ENCODE assay signal across 14 cellular contexts in genomic region chr2:233813236-233814062, GRCh38. TPM values are rescaled to one million over a fixed set of nuclear protein-coding genes. Genes with fewer than 3 reads are reported as not detected.
DNase-seq lines count a peak whose midpoint lies in the region; FAIRE-seq and TF ChIP-seq lines count a peak whose summit lies in the region.
"Had no signal": no experiment of that assay in that cellular context is flagged by ENCODE, and none has a peak within 500 bp of the region (broad histone marks: within the 10 kb centered on the region; RNA-seq: fewer than 3 reads in every experiment).

No MANE protein-coding gene starts in this region.

- no peak overlapping the region for H3K4ac ChIP-seq in H1 (replicated peaks; ENCODE audit: insufficient read length, low read depth, low read length)

- CTCF ChIA-PET in H1 (lab: Charles Lee; ENCODE audit: partially characterized antibody) = interaction anchor here (1.0 kb wide), 2 partner anchors 20 to 849 kb away, joined by 4 read pairs; no protein-coding TSS in a partner anchor

- POLR2A ChIA-PET in H1 (lab: Charles Lee; ENCODE audit: partially characterized antibody) = no interaction called here

- intact Hi-C loops in tibial artery (cut with DNase I; ENCODE audit: low total_unique reads) = no loop called here
- intact Hi-C loops in activated T-helper 1 cell treated with anti-CD3 and anti-CD28 coated beads, Interleukin-12 subunit alpha, Interleukin-12 subunit beta, Interleukin-2, Interleukin-4 antibody, amounts not matched to agents 30 ng/mL and 10 ng/mL and 1 ng/mL, durations not matched to agents 14 hours and 24 hours and 36 hours (cut with micrococcal nuclease) = no loop called here

- H3K4me2 ChIP-seq in H1 (ENCODE audit: insufficient read depth in 1 of 2, low read depth in 2 of 2, low read length in 2 of 2) = no peak overlapping the region
- H3K4me2 ChIP-seq in osteoblast (ENCODE audit: insufficient read depth, low read length) = no peak overlapping the region

- H4K8ac ChIP-seq in H1 (ENCODE audit: extremely low read depth, insufficient read depth, low read length) = peak overlapping the region; percentile 76

- no peak for TF ChIP-seq CTCF in H1 (IDR thresholded peaks at IDR 0.05; ENCODE audit: control extremely low read depth in 1 of 3, insufficient read depth in 1 of 3, low read depth in 1 of 3, low read length in 3 of 3)
- TF ChIP-seq CTCF in osteoblast (IDR thresholded peaks at IDR 0.05; ENCODE audit: extremely low read depth, low read depth, low read length) = no peak
- no peak for TF ChIP-seq CTCF in tibial artery (IDR thresholded peaks at IDR 0.05)

- no peak overlapping the region for H3K23ac ChIP-seq in H1 (ENCODE audit: insufficient read length)

- H2BK12ac ChIP-seq in H1 (ENCODE audit: low read depth, low read length) = no peak overlapping the region

- no peak for FAIRE-seq in H1 (lab: Jason Lieb, UNC)

- H3K27me3 Mint-ChIP-seq in activated T-helper 1 cell treated with anti-CD3 and anti-CD28 coated beads, Interleukin-12 subunit alpha, Interleukin-12 subunit beta, Interleukin-2, Interleukin-4 antibody, amounts not matched to agents 30 ng/mL and 10 ng/mL and 1 ng/mL, durations not matched to agents 14 hours and 24 hours and 36 hours (ENCODE audit: insufficient read depth) = peaks cover 10% of the 10 kb centered on the region

- H3K4me1 Mint-ChIP-seq in activated T-helper 1 cell treated with anti-CD3 and anti-CD28 coated beads, Interleukin-12 subunit alpha, Interleukin-12 subunit beta, Interleukin-2, Interleukin-4 antibody, amounts not matched to agents 30 ng/mL and 10 ng/mL and 1 ng/mL, durations not matched to agents 14 hours and 24 hours and 36 hours (ENCODE audit: low read depth) = no peaks in the 10 kb centered on the region
- H3K4me1 Mint-ChIP-seq: CD4-positive, CD25-positive, alpha-beta regulatory T cell had no signal

- DNase-seq in activated effector memory CD4-positive, alpha-beta T cell treated with anti-CD3 and anti-CD28 coated beads, Interleukin-2, amount 50 U/mL, for 16 hours = peak; percentile 36
- no peak for DNase-seq in activated effector memory CD4-positive, alpha-beta T cell treated with Interleukin-2 at 50 U/mL for 16 hours
- DNase-seq in H1 (ENCODE audit: low read depth in 1 of 2, low spot score in 2 of 2) = no peak
- DNase-seq in osteoblast (ENCODE audit: insufficient read length, low spot score, missing footprints) = peak; percentile 18
- peak; percentile 10 to 38 for DNase-seq in tibial artery
- no peak for DNase-seq in activated T-helper 1 cell treated with anti-CD3 and anti-CD28 coated beads, Interleukin-12 subunit alpha, Interleukin-12 subunit beta, Interleukin-2, Interleukin-4 antibody, amounts not matched to agents 30 ng/mL and 10 ng/mL and 1 ng/mL, durations not matched to agents 14 hours and 24 hours and 36 hours (ENCODE audit: low spot score)
- DNase-seq in NCI-H510A (lab: John Stamatoyannopoulos, UW) = no peak
- no peak for DNase-seq in activated T-cell treated with anti-CD3 and anti-CD28 coated beads, Interleukin-2, amount 50 U/mL, for 48 hours
- DNase-seq: NCI-H1048, NCI-H345, PC-3 had no signal

- no peak overlapping the region for H2BK20ac ChIP-seq in H1 (ENCODE audit: low read length)

- H4K5ac ChIP-seq in H1 (ENCODE audit: insufficient read length, low read depth, low read length) = no peak overlapping the region

- no peak overlapping the region for H3K27ac ChIP-seq in H1 (ENCODE audit: low read depth, low read length)
- no peak overlapping the region for H3K27ac ChIP-seq in osteoblast (ENCODE audit: low read depth, low read length)
- H3K27ac ChIP-seq in tibial artery = no peak overlapping the region

- no peak for TF ChIP-seq RAD21 in H1 (IDR thresholded peaks at IDR 0.05 in 1 of 2, conservative IDR thresholded peaks at IDR 0.05 in 1 of 2; ENCODE audit: low read depth in 2 of 2, low read length in 2 of 2)

- TF ChIP-seq EP300 in H1 (IDR thresholded peaks at IDR 0.05; ENCODE audit: borderline replicate concordance in 1 of 2, low read depth in 2 of 2, low read length in 2 of 2) = no peak

- no peak overlapping the region for H2BK5ac ChIP-seq in H1 (ENCODE audit: low read depth, low read length)

- no peak overlapping the region for H2BK15ac ChIP-seq in H1 (ENCODE audit: low read length)

- no peaks in the 10 kb centered on the region for H3K27me3 ChIP-seq in H1 (replicated peaks in 1 of 4; ENCODE audit: control insufficient read depth in 3 of 4, extremely low read depth in 1 of 4, insufficient read depth in 3 of 4, low read length in 3 of 4)
- peaks cover 23% of the 10 kb centered on the region for H3K27me3 ChIP-seq in osteoblast (ENCODE audit: insufficient read depth, low read length)
- H3K27me3 ChIP-seq in tibial artery = peaks cover 0 to 5% of the 10 kb centered on the region in 2 donors

- no peaks in the 10 kb centered on the region for H3K23me2 ChIP-seq in H1 (ENCODE audit: low read depth, low read length)

- H4K20me1 ChIP-seq in H1 (replicated peaks in 1 of 2; ENCODE audit: control insufficient read depth in 1 of 2, insufficient read depth in 2 of 2, low read length in 2 of 2) (no peaks in the 10 kb centered on the region), osteoblast (ENCODE audit: insufficient read depth, low read length) (no peaks in the 10 kb centered on the region)

- H4K91ac ChIP-seq in H1 (replicated peaks; ENCODE audit: insufficient read length, low read length) = no peak overlapping the region

- no peaks in the 10 kb centered on the region for H3K79me1 ChIP-seq in H1 (ENCODE audit: low read depth, low read length)

- H3K9ac ChIP-seq in H1 (replicated peaks in 1 of 4; ENCODE audit: extremely low read depth in 1 of 4, low read depth in 3 of 4, low read length in 3 of 4) = no peak overlapping the region

- no peak overlapping the region for H3K4me3 Mint-ChIP-seq in activated T-helper 1 cell treated with anti-CD3 and anti-CD28 coated beads, Interleukin-12 subunit alpha, Interleukin-12 subunit beta, Interleukin-2, Interleukin-4 antibody, amounts not matched to agents 30 ng/mL and 10 ng/mL and 1 ng/mL, durations not matched to agents 14 hours and 24 hours and 36 hours
- H3K4me3 Mint-ChIP-seq: CD4-positive, CD25-positive, alpha-beta regulatory T cell had no signal

- H3K4me1 ChIP-seq in H1 (replicated peaks in 1 of 4; ENCODE audit: control insufficient read depth in 3 of 4, insufficient read depth in 4 of 4, low read length in 3 of 4) (no peaks in the 10 kb centered on the region), osteoblast (ENCODE audit: insufficient read depth, low read length) (no peaks in the 10 kb centered on the region), tibial artery (no peaks in the 10 kb centered on the region)

- H3K9me3 ChIP-seq in H1 (ENCODE audit: insufficient read depth in 2 of 2, low read depth in 1 of 2, low read length in 1 of 2) (no peaks in the 10 kb centered on the region), osteoblast (ENCODE audit: low read depth, low read length) (no peaks in the 10 kb centered on the region), tibial artery (peaks cover 0 to 4% (median 0%) of the 10 kb centered on the region in 3 donors)

- no peak for TF ChIP-seq POLR2A in H1 (IDR thresholded peaks at IDR 0.05; ENCODE audit: control extremely low read depth in 1 of 2, low read depth in 2 of 2, low read length in 2 of 2)

- H3K4me3 ChIP-seq in H1 (ENCODE audit: extremely low read depth in 1 of 4, insufficient read depth in 2 of 4, low read depth in 3 of 4, low read length in 4 of 4) = no peak overlapping the region
- H3K4me3 ChIP-seq in osteoblast (ENCODE audit: insufficient read depth, low read length) = no peak overlapping the region
- H3K4me3 ChIP-seq in tibial artery = no peak overlapping the region

- no peak overlapping the region for H3K18ac ChIP-seq in H1 (ENCODE audit: extremely low read depth, low read length)

- WGBS in H1 (ENCODE audit: extremely low coverage in 1 of 2, insufficient coverage in 1 of 2, insufficient read length in 1 of 2, insufficient replicate concordance in 2 of 2, low coverage in 1 of 2, low lambda C conversion rate in 2 of 2, missing lambda C conversion rate in 1 of 2), 2 experiments = 93% methylated on average over 3 of the region's 3 CpGs; no CpG with 5 or more reads in 1 of the 2 experiments

- H3K36me3 ChIP-seq in H1 (ENCODE audit: control insufficient read depth in 2 of 4, insufficient read depth in 4 of 4, low read length in 3 of 4) (no peaks in the 10 kb centered on the region), osteoblast (ENCODE audit: insufficient read depth, low read length) (no peaks in the 10 kb centered on the region), tibial artery (no peaks in the 10 kb centered on the region)

- no peak overlapping the region for H2BK120ac ChIP-seq in H1 (replicated peaks; ENCODE audit: low read depth, low read length)

- no peak overlapping the region for H2AFZ ChIP-seq in H1 (ENCODE audit: low read length)
- no peak overlapping the region for H2AFZ ChIP-seq in osteoblast (ENCODE audit: low read length)

- no peak overlapping the region for H3K14ac ChIP-seq in H1 (ENCODE audit: insufficient read length)

- H3K79me2 ChIP-seq in H1 (ENCODE audit: control insufficient read depth in 1 of 2, insufficient read depth in 2 of 2, low read length in 2 of 2) (no peaks in the 10 kb centered on the region), osteoblast (ENCODE audit: insufficient read depth, low read length) (no peaks in the 10 kb centered on the region)

- no peak overlapping the region for H3K56ac ChIP-seq in H1 (replicated peaks; ENCODE audit: insufficient read length, low read depth, low read length)

- H3K27ac Mint-ChIP-seq in activated T-helper 1 cell treated with anti-CD3 and anti-CD28 coated beads, Interleukin-12 subunit alpha, Interleukin-12 subunit beta, Interleukin-2, Interleukin-4 antibody, amounts not matched to agents 30 ng/mL and 10 ng/mL and 1 ng/mL, durations not matched to agents 14 hours and 24 hours and 36 hours = no peak overlapping the region
- H3K27ac Mint-ChIP-seq: CD4-positive, CD25-positive, alpha-beta regulatory T cell had no signal

- no peaks in the 10 kb centered on the region for H3K9me3 Mint-ChIP-seq in activated T-helper 1 cell treated with anti-CD3 and anti-CD28 coated beads, Interleukin-12 subunit alpha, Interleukin-12 subunit beta, Interleukin-2, Interleukin-4 antibody, amounts not matched to agents 30 ng/mL and 10 ng/mL and 1 ng/mL, durations not matched to agents 14 hours and 24 hours and 36 hours

- H3K36me3 Mint-ChIP-seq in activated T-helper 1 cell treated with anti-CD3 and anti-CD28 coated beads, Interleukin-12 subunit alpha, Interleukin-12 subunit beta, Interleukin-2, Interleukin-4 antibody, amounts not matched to agents 30 ng/mL and 10 ng/mL and 1 ng/mL, durations not matched to agents 14 hours and 24 hours and 36 hours (ENCODE audit: low read depth) = no peaks in the 10 kb centered on the region
- H3K36me3 Mint-ChIP-seq: CD4-positive, CD25-positive, alpha-beta regulatory T cell had no signal

- H2AK5ac ChIP-seq in H1 (ENCODE audit: low read depth, low read length) = no peak overlapping the region

RNA-seq across cellular contexts. Expression of gene MROH2A, which starts 35.3 kb away (rescaled TPM):
- not detected in 2 replicates for total RNA-seq in H1 (2021; fragmentation: NEBNext Ultra II Directional; extraction: Animal tissue kit (Norgen Biotek cat#: 25700))
- polyA plus RNA-seq in H1 (2011; rRNA removed) = not detected in 2 replicates
- not detected for polyA plus RNA-seq in H1 (2011; cell fraction: cytosol; rRNA removed)
- not detected for polyA plus RNA-seq in H1 (2011; cell fraction: nucleus; rRNA removed)
- polyA plus RNA-seq in H1 (2012, experiment 1 of 2) = not detected in 4 replicates
- not detected for polyA plus RNA-seq in H1 (2012, experiment 2 of 2)
- polyA plus RNA-seq in H1 (2013, experiment 1 of 2) = not detected
- not detected for polyA plus RNA-seq in H1 (2013, experiment 2 of 2)
- polyA minus RNA-seq in H1 (2011; rRNA and poly(A)+ RNA removed) = not detected in 2 replicates
- not detected for polyA minus RNA-seq in H1 (2011; cell fraction: cytosol; rRNA and poly(A)+ RNA removed)
- polyA minus RNA-seq in H1 (2011; cell fraction: nucleus; rRNA and poly(A)+ RNA removed) = not detected
- total RNA-seq in osteoblast = not detected in 2 replicates
- total RNA-seq in activated T-helper 1 cell treated with anti-CD3 and anti-CD28 coated beads, Interleukin-12 subunit alpha, Interleukin-12 subunit beta, Interleukin-2, Interleukin-4 antibody, amounts not matched to agents 30 ng/mL and 10 ng/mL and 1 ng/mL, durations not matched to agents 14 hours and 24 hours and 36 hours = not detected in 2 replicates
- total RNA-seq: CD4-positive, CD25-positive, alpha-beta regulatory T cell; HT1080; PC-3 had no signal
- polyA plus RNA-seq: CD4-positive, CD25-positive, alpha-beta regulatory T cell had no signal

RNA-seq across cellular contexts. Expression of gene HJURP, which starts 40.9 kb away (rescaled TPM):
- total RNA-seq in H1 (2021; fragmentation: NEBNext Ultra II Directional; extraction: Animal tissue kit (Norgen Biotek cat#: 25700)) = 56.6 and 60.5 TPM in 2 replicates
- 39.3 and 49.3 TPM in 2 replicates for polyA plus RNA-seq in H1 (2011; rRNA removed)
- polyA plus RNA-seq in H1 (2011; cell fraction: cytosol; rRNA removed) = 50.9 TPM
- 97.3 TPM for polyA plus RNA-seq in H1 (2011; cell fraction: nucleus; rRNA removed)
- polyA plus RNA-seq in H1 (2012, experiment 1 of 2) = 37.8 to 45.6 TPM (median 39.2 TPM) in 4 replicates
- polyA plus RNA-seq in H1 (2012, experiment 2 of 2) = 9.4 TPM
- polyA plus RNA-seq in H1 (2013, experiment 1 of 2) = 42.7 TPM
- 40.0 TPM for polyA plus RNA-seq in H1 (2013, experiment 2 of 2)
- polyA minus RNA-seq in H1 (2011; rRNA and poly(A)+ RNA removed) = 157 and 160 TPM in 2 replicates
- polyA minus RNA-seq in H1 (2011; cell fraction: cytosol; rRNA and poly(A)+ RNA removed) = 51.7 TPM
- polyA minus RNA-seq in H1 (2011; cell fraction: nucleus; rRNA and poly(A)+ RNA removed) = 52.7 TPM
- 2.9 and 3.5 TPM in 2 replicates for total RNA-seq in osteoblast
- total RNA-seq in activated T-helper 1 cell treated with anti-CD3 and anti-CD28 coated beads, Interleukin-12 subunit alpha, Interleukin-12 subunit beta, Interleukin-2, Interleukin-4 antibody, amounts not matched to agents 30 ng/mL and 10 ng/mL and 1 ng/mL, durations not matched to agents 14 hours and 24 hours and 36 hours = 38.2 and 40.4 TPM in 2 replicates

RNA-seq across cellular contexts. Expression of gene UGT1A1, which starts 53.4 kb away (rescaled TPM):
- not detected in 2 replicates for total RNA-seq in H1 (2021; fragmentation: NEBNext Ultra II Directional; extraction: Animal tissue kit (Norgen Biotek cat#: 25700))
- polyA plus RNA-seq in H1 (2011; rRNA removed) = not detected in 2 replicates
- not detected for polyA plus RNA-seq in H1 (2011; cell fraction: cytosol; rRNA removed)
- polyA plus RNA-seq in H1 (2011; cell fraction: nucleus; rRNA removed) = 0.07 TPM
- not detected in 4 replicates for polyA plus RNA-seq in H1 (2012, experiment 1 of 2)
- not detected for polyA plus RNA-seq in H1 (2012, experiment 2 of 2)
- polyA plus RNA-seq in H1 (2013, experiment 1 of 2) = not detected
- polyA plus RNA-seq in H1 (2013, experiment 2 of 2) = not detected
- not detected in 2 replicates for polyA minus RNA-seq in H1 (2011; rRNA and poly(A)+ RNA removed)
- polyA minus RNA-seq in H1 (2011; cell fraction: cytosol; rRNA and poly(A)+ RNA removed) = not detected
- not detected for polyA minus RNA-seq in H1 (2011; cell fraction: nucleus; rRNA and poly(A)+ RNA removed)
- total RNA-seq in osteoblast = not detected in 2 replicates
- total RNA-seq in activated T-helper 1 cell treated with anti-CD3 and anti-CD28 coated beads, Interleukin-12 subunit alpha, Interleukin-12 subunit beta, Interleukin-2, Interleukin-4 antibody, amounts not matched to agents 30 ng/mL and 10 ng/mL and 1 ng/mL, durations not matched to agents 14 hours and 24 hours and 36 hours = not detected in 2 replicates
- total RNA-seq: A673; CD4-positive, CD25-positive, alpha-beta regulatory T cell; HT1080 had no signal
- polyA plus RNA-seq: CD4-positive, CD25-positive, alpha-beta regulatory T cell had no signal

Comparison
In these comparisons a context has a peak if more than half of its experiments do, and no peak if none do; other contexts are left out.
1. DNase-seq: peak in activated effector memory CD4-positive, alpha-beta T cell treated with anti-CD3 and anti-CD28 coated beads, Interleukin-2, amount 50 U/mL, for 16 hours (single experiment), osteoblast (single experiment) and tibial artery (2 of 2); none in activated effector memory CD4-positive, alpha-beta T cell treated with Interleukin-2 at 50 U/mL for 16 hours (single experiment), H1 (0 of 2), activated T-helper 1 cell treated with anti-CD3 and anti-CD28 coated beads, Interleukin-12 subunit alpha, Interleukin-12 subunit beta, Interleukin-2, Interleukin-4 antibody, amounts not matched to agents 30 ng/mL and 10 ng/mL and 1 ng/mL, durations not matched to agents 14 hours and 24 hours and 36 hours (single experiment), NCI-H510A (single experiment) and activated T-cell treated with anti-CD3 and anti-CD28 coated beads, Interleukin-2, amount 50 U/mL, for 48 hours (0 of 2).